15 cellular contexts compared by ENCODE assay signal in genomic region chr12:105355752-105356151, GRCh38. TPM values are rescaled to one million over a fixed set of nuclear protein-coding genes. Genes with fewer than 3 reads are reported as not detected.
DNase-seq lines count a peak whose midpoint lies in the region; FAIRE-seq and TF ChIP-seq lines count a peak whose summit lies in the region.
"Had no signal": no experiment of that assay in that cellular context is flagged by ENCODE, and none has a peak within 500 bp of the region (broad histone marks: within the 10 kb centered on the region; RNA-seq: fewer than 3 reads in every experiment).

No MANE protein-coding gene starts in this region.

- H3K36me3 ChIP-seq in CD8-positive, alpha-beta memory T cell (ENCODE audit: insufficient read depth, low read length) = no peaks in the 10 kb centered on the region
- H3K36me3 ChIP-seq in bronchial epithelial cell (ENCODE audit: control insufficient read depth, insufficient read depth, low read length) = no peaks in the 10 kb centered on the region

- H3K4me3 Mint-ChIP-seq in CD8-positive, alpha-beta memory T cell = peak overlapping the region in 1 of 7 donors; percentile 28
- H3K4me3 Mint-ChIP-seq: CD4-positive, alpha-beta T cell had no signal

- H3K4me1 ChIP-seq in CD8-positive, alpha-beta memory T cell (ENCODE audit: insufficient read depth, low read length) = no peaks in the 10 kb centered on the region

- no peaks in the 10 kb centered on the region for H3K27me3 Mint-ChIP-seq in CD8-positive, alpha-beta memory T cell
- H3K27me3 Mint-ChIP-seq: CD4-positive, alpha-beta T cell had no signal

- no peaks in the 10 kb centered on the region for H3K27me3 ChIP-seq in CD8-positive, alpha-beta memory T cell (ENCODE audit: insufficient read depth, low read length, poor library complexity, severe bottlenecking)
- H3K27me3 ChIP-seq in bronchial epithelial cell (ENCODE audit: control insufficient read depth, insufficient read depth, low read length) = no peaks in the 10 kb centered on the region

- no peaks in the 10 kb centered on the region for H3K9me3 Mint-ChIP-seq in CD8-positive, alpha-beta memory T cell
- H3K9me3 Mint-ChIP-seq: CD4-positive, alpha-beta T cell had no signal

- H3K4me1 Mint-ChIP-seq in CD8-positive, alpha-beta memory T cell = peaks cover 51 to 70% (median 65%) of the 10 kb centered on the region in 3 donors

- CTCF ChIA-PET in CD8-positive, alpha-beta memory T cell (lab: Charles Lee) = no interaction called here

- no peak overlapping the region for H3K4me3 ChIP-seq in CD8-positive, alpha-beta memory T cell (ENCODE audit: low read length)
- H3K4me3 ChIP-seq in bronchial epithelial cell (ENCODE audit: low read depth, low read length) = no peak overlapping the region

- peak overlapping the region in 5 of 8 donors; percentile 2 to 77 (median 28) for H3K27ac Mint-ChIP-seq in CD8-positive, alpha-beta memory T cell
- H3K27ac Mint-ChIP-seq: CD4-positive, alpha-beta T cell had no signal

- H3K27ac ChIP-seq in CD8-positive, alpha-beta memory T cell (ENCODE audit: low read depth, low read length) = no peak overlapping the region

- POLR2A ChIA-PET in CD8-positive, alpha-beta memory T cell (lab: Charles Lee) = no interaction called here

- no peak for TF ChIP-seq CTCF in bronchial epithelial cell (IDR thresholded peaks at IDR 0.05; ENCODE audit: insufficient read depth, low read length, severe bottlenecking)

- H3K9me3 ChIP-seq in CD8-positive, alpha-beta memory T cell (ENCODE audit: low read length) = no peaks in the 10 kb centered on the region

- no peak for FAIRE-seq in bronchial epithelial cell (lab: Jason Lieb, UNC)

- H3K36me3 Mint-ChIP-seq in CD8-positive, alpha-beta memory T cell = peaks cover 3 to 27% (median 18%) of the 10 kb centered on the region in 3 donors

- no peak for DNase-seq in CD8-positive, alpha-beta memory T cell
- DNase-seq in LoVo (ENCODE audit: low spot score) (peak; percentile 31), bronchial epithelial cell (ENCODE audit: low read depth) (peak; percentile 33), non-pigmented ciliary epithelial cell (ENCODE audit: low read depth) (peak; percentile 31), SHP77 (lab: John Stamatoyannopoulos, UW) (no peak), occipital lobe (lab: John Stamatoyannopoulos, UW) (no peak), putamen (ENCODE audit: low spot score) (no peak), inferior parietal cortex (ENCODE audit: extremely low spot score) (no peak)
- DNase-seq: CD4-positive, alpha-beta T cell; hippocampal formation; MV-4-11; posterior cingulate gyrus; SHP77 treated with DMSO at 0.1 percent for 48 hours; stimulated activated CD4-positive, alpha-beta T cell treated with anti-CD3 and anti-CD28 coated beads, Interleukin-2, amount 100 ng/mL, for 24 hours; stimulated activated naive CD4-positive, alpha-beta T cell had no signal

RNA-seq across cellular contexts. Expression of gene C12orf75, which starts 25.3 kb away (rescaled TPM):
- 10 to 100 TPM; 52.9 to 62.8 TPM for total RNA-seq in CD8-positive, alpha-beta memory T cell
- 181 TPM for polyA plus RNA-seq in CD8-positive, alpha-beta memory T cell
- total RNA-seq in bronchial epithelial cell (11.8 and 20.2 TPM in 2 replicates), occipital lobe (36.3 TPM)

Comparison
In these comparisons a context has a peak if more than half of its experiments do, and no peak if none do; other contexts are left out.
1. DNase-seq: peak in LoVo (single experiment), bronchial epithelial cell (single experiment) and non-pigmented ciliary epithelial cell (single experiment); none in CD8-positive, alpha-beta memory T cell (0 of 5), SHP77 (0 of 2), occipital lobe (single experiment), putamen (single experiment) and inferior parietal cortex (single experiment).